In genomic region chr3:159844383-159844730, GRCh38 we compare ENCODE assay signal across 15 cellular contexts. TPM values are rescaled to one million over a fixed set of nuclear protein-coding genes. Genes with fewer than 3 reads are reported as not detected.
A peak's percentile ranks its signal among the peaks of the same experiment; 100 is the strongest.
DNase-seq lines count a peak whose midpoint lies in the region; ATAC-seq and TF ChIP-seq lines count a peak whose summit lies in the region.
"Had no signal": no experiment of that assay in that cellular context is flagged by ENCODE, and none has a peak within 500 bp of the region (broad histone marks: within the 10 kb centered on the region; RNA-seq: fewer than 3 reads in every experiment).

No MANE protein-coding gene starts in this region.

- no TSS peak for BruUV-seq in mammary epithelial cell (replicated peaks; lab: Mats Ljungman, UMichigan)

- 40% methylated on average over 4 of the region's 4 CpGs for WGBS in mammary epithelial cell (ENCODE audit: low coverage, missing lambda C conversion rate)

- no peak overlapping the region for H3K4me3 ChIP-seq in mammary epithelial cell (replicated peaks in 1 of 3; ENCODE audit: insufficient read depth in 1 of 3, low read depth in 2 of 3, low read length in 3 of 3)
- H3K4me3 ChIP-seq in lower lobe of right lung, result no peak overlapping the region
- H3K4me3 ChIP-seq in tibial artery, result no peak overlapping the region

- peak overlapping the region; percentile 8 for H3K9ac ChIP-seq in mammary epithelial cell (ENCODE audit: insufficient read depth, low read length)

- peak overlapping the region; percentile 44 for H3K4me2 ChIP-seq in mammary epithelial cell (ENCODE audit: insufficient read depth, low read depth, low read length)

- no peaks in the 10 kb centered on the region for H4K20me1 ChIP-seq in mammary epithelial cell (ENCODE audit: insufficient read depth, low read length)

- in situ Hi-C loops in mammary epithelial cell (cut with MboI; ENCODE audit: low sequenced_read_pairs in 2 of 2), result no loop called here

- H3K27me3 ChIP-seq in mammary epithelial cell (ENCODE audit: insufficient read depth, low read length) (no peaks in the 10 kb centered on the region), lower lobe of right lung (ENCODE audit: low read depth) (no peaks in the 10 kb centered on the region), tibial artery (no peaks in the 10 kb centered on the region)

- no peak for ATAC-seq in lower lobe of right lung
- ATAC-seq in GM18909 (IDR thresholded peaks at IDR 0.05; ENCODE audit: poor library complexity, unreplicated experiment), result no peak
- ATAC-seq in GM21360 (IDR thresholded peaks at IDR 0.05; ENCODE audit: unreplicated experiment), result no peak
- ATAC-seq: HCT116, T-cell had no signal

- CTCF ChIA-PET in mammary epithelial cell (lab: Charles Lee; ENCODE audit: low non-redundant PET), result no interaction called here

- H2AFZ ChIP-seq in mammary epithelial cell (ENCODE audit: low read depth, low read length), result no peak overlapping the region

- H3K79me2 ChIP-seq in mammary epithelial cell (ENCODE audit: insufficient read depth, low read length), result peaks cover 96% of the 10 kb centered on the region

- TF ChIP-seq CTCF in mammary epithelial cell (conservative IDR thresholded peaks at IDR 0.05 in 1 of 2, IDR thresholded peaks at IDR 0.05 in 1 of 2; ENCODE audit: extremely low read depth in 1 of 2, insufficient read depth in 1 of 2, low read depth in 1 of 2, low read length in 2 of 2) (no peak), lower lobe of right lung (IDR thresholded peaks at IDR 0.05) (no peak), tibial artery (IDR thresholded peaks at IDR 0.05) (no peak)

- dilution Hi-C loops in mammary epithelial cell (cut with HindIII; ENCODE audit: low sequenced_read_pairs), result no loop called here

- no peaks in the 10 kb centered on the region for H3K9me3 ChIP-seq in mammary epithelial cell (replicated peaks; ENCODE audit: insufficient read depth, low read length)
- H3K9me3 ChIP-seq in lower lobe of right lung, result no peaks in the 10 kb centered on the region
- H3K9me3 ChIP-seq in tibial artery, result no peaks in the 10 kb centered on the region

- peaks cover 57% of the 10 kb centered on the region for H3K4me1 ChIP-seq in mammary epithelial cell (ENCODE audit: insufficient read depth, low read length)
- peaks cover 21% of the 10 kb centered on the region for H3K4me1 ChIP-seq in lower lobe of right lung
- H3K4me1 ChIP-seq in tibial artery, result peaks cover 0 to 97% (median 40%) of the 10 kb centered on the region in 4 donors

- H3K36me3 ChIP-seq in mammary epithelial cell (ENCODE audit: insufficient read depth, low read length) (no peaks in the 10 kb centered on the region), lower lobe of right lung (no peaks in the 10 kb centered on the region), tibial artery (no peaks in the 10 kb centered on the region)

- intact Hi-C loops in mammary epithelial cell (cut with micrococcal nuclease), result loop anchor here (5.0 kb wide), 1 partner anchor 38 kb away; no protein-coding TSS in a partner anchor
- intact Hi-C loops in lower lobe of right lung (cut with DNase I), result no loop called here
- intact Hi-C loops in tibial artery (cut with DNase I; ENCODE audit: low total_unique reads), result no loop called here

- peak; percentile 71 for DNase-seq in DMS 273 (lab: John Stamatoyannopoulos, UW; ENCODE audit: unreplicated experiment)
- DNase-seq in DMS 273 treated with DMSO at 0.1 percent for 48 hours (lab: John Stamatoyannopoulos, UW), result no peak
- no peak for DNase-seq in mammary epithelial cell
- DNase-seq in lower lobe of right lung, result no peak
- DNase-seq in tibial artery, result no peak
- DNase-seq in activated CD8-positive, alpha-beta memory T cell treated with anti-CD3 and anti-CD28 coated beads, Interleukin-2, amount 50 U/mL, for 4 hours, result no peak
- DNase-seq: activated naive CD8-positive, alpha-beta T cell treated with anti-CD3 and anti-CD28 coated beads for 36 hours; cortex of kidney; OCI-M1; T-cell had no signal

- H3K27ac ChIP-seq in mammary epithelial cell (ENCODE audit: insufficient read depth, low read depth, low read length), result peak overlapping the region; percentile 29
- H3K27ac ChIP-seq in lower lobe of right lung, result peak overlapping the region; percentile 39
- H3K27ac ChIP-seq in tibial artery, result peak overlapping the region; percentile 51 to 58
- H3K27ac ChIP-seq: 22Rv1, HL-60 had no signal

RNA-seq across cellular contexts. Expression of gene SCHIP1, which starts 4.7 kb away (rescaled TPM):
- total RNA-seq in mammary epithelial cell (1 to 10 TPM; 5.4 to 8.5 TPM), lower lobe of right lung (12.7 TPM)
- 5.7 TPM for polyA plus RNA-seq in mammary epithelial cell
- 1.2 TPM for polyA minus RNA-seq in mammary epithelial cell
- total RNA-seq: activated naive CD8-positive, alpha-beta T cell treated with anti-CD3 and anti-CD28 coated beads for 36 hours had no signal
